Comparison of ENCODE assay signal across 1 cellular context in genomic region chr14:94394025-94394493, GRCh38.
TF ChIP-seq lines count a peak whose summit lies in the region.

No MANE protein-coding gene starts in this region.

TF ChIP-seq in HepG2, 621 proteins besides CTCF, POLR2A, EP300 and RAD21 (continued from another document and continues in another):
- TF ChIP-seq ZNF687 (CRISPR knock-in tag; IDR thresholded peaks at IDR 0.05) (peak; percentile 68), KAT2B (IDR thresholded peaks at IDR 0.05; ENCODE audit: borderline replicate concordance, low read depth, low read length) (no peak), BCL6 (CRISPR knock-in tag; IDR thresholded peaks at IDR 0.05) (no peak; the same call in 1 of the 2 replicates), ZBTB4 (CRISPR knock-in tag; IDR thresholded peaks at IDR 0.05; ENCODE audit: borderline replicate concordance) (no peak), TFE3 (CRISPR knock-in tag; IDR thresholded peaks at IDR 0.05) (no peak; the same call in 1 of the 2 replicates), ZNF609 (CRISPR knock-in tag; IDR thresholded peaks at IDR 0.05; ENCODE audit: borderline replicate concordance) (peak; percentile 54; the same call in 1 of the 2 replicates), PRDM15 (CRISPR knock-in tag; IDR thresholded peaks at IDR 0.05) (no peak), CENPT (CRISPR knock-in tag; IDR thresholded peaks at IDR 0.05; ENCODE audit: low read depth) (no peak), MBNL3 (CRISPR knock-in tag; conservative IDR thresholded peaks at IDR 0.05) (no peak), HNRNPL (IDR thresholded peaks at IDR 0.05; ENCODE audit: low read depth, low read length) (no peak), NR2C2 (CRISPR knock-in tag; IDR thresholded peaks at IDR 0.05; ENCODE audit: borderline replicate concordance) (no peak), ATF3 (CRISPR knock-in tag; IDR thresholded peaks at IDR 0.05) (no peak), ZNF562 (CRISPR knock-in tag; IDR thresholded peaks at IDR 0.05; ENCODE audit: borderline replicate concordance) (no peak), ZC3H13 (CRISPR knock-in tag; IDR thresholded peaks at IDR 0.05) (peak; percentile 57; the same call in 1 of the 2 replicates), ATF4 (CRISPR knock-in tag; IDR thresholded peaks at IDR 0.05) (no peak), SYNCRIP (IDR thresholded peaks at IDR 0.05; ENCODE audit: insufficient read depth, low read depth, low read length) (no peak), ZNF605 (CRISPR knock-in tag; IDR thresholded peaks at IDR 0.05) (no peak), TAF1 (CRISPR knock-in tag; IDR thresholded peaks at IDR 0.05) (no peak), RAD51 (IDR thresholded peaks at IDR 0.05; ENCODE audit: borderline replicate concordance) (no peak), DDIT3 (CRISPR knock-in tag; IDR thresholded peaks at IDR 0.05) (no peak), ZC3H4 (CRISPR knock-in tag; IDR thresholded peaks at IDR 0.05; ENCODE audit: borderline replicate concordance) (no peak), TRAFD1 (CRISPR knock-in tag; IDR thresholded peaks at IDR 0.05; ENCODE audit: borderline replicate concordance) (no peak), ZNF513 (CRISPR knock-in tag; conservative IDR thresholded peaks at IDR 0.05) (no peak), ELF4 (CRISPR knock-in tag; IDR thresholded peaks at IDR 0.05; ENCODE audit: borderline replicate concordance) (no peak), CEBPG (CRISPR knock-in tag; IDR thresholded peaks at IDR 0.05) (peak; percentile 14; the same call in 1 of the 2 replicates), ZNF263 (CRISPR knock-in tag; IDR thresholded peaks at IDR 0.05) (no peak), DR1 (CRISPR knock-in tag; IDR thresholded peaks at IDR 0.05) (no peak)
